In the genomic region with DNA sequence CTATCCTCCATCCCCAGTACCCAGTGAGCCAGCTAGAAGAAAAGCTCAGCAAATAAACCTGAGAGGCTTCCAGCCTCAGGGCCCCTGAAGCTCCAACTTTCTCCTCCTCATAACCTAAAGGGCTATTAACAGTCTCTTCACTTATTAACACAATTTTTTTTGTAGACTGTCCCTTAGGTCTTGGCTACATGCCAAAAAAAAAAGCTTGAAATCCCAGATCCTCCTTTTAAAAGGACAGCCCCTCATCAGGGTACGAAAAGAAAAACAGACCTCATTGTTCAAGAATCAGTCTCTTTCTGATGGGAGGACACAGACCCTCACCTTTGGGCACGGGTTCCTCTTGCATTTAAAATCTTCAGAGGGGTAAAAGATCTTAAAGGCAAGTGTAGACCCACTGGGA, we compare ENCODE assay signal across 29 cellular contexts.
DNase-seq lines count a peak whose midpoint lies in the region; ATAC-seq, FAIRE-seq and TF ChIP-seq lines count a peak whose summit lies in the region.
"Had no signal": no experiment of that assay in that cellular context is flagged by ENCODE, and none has a peak within 500 bp of the region (broad histone marks: within the 10 kb centered on the region; RNA-seq: fewer than 3 reads in every experiment).

No MANE protein-coding gene starts in this region.

- no peaks in the 10 kb centered on the region for H3K79me1 ChIP-seq in H1 (ENCODE audit: low read depth, low read length)

- H3K4me3 ChIP-seq in HepG2 (replicated peaks in 1 of 3; ENCODE audit: insufficient read depth in 1 of 3, low read depth in 2 of 3, low read length in 3 of 3): no peak overlapping the region
- no peak overlapping the region for H3K4me3 ChIP-seq in right lobe of liver
- no peak overlapping the region for H3K4me3 ChIP-seq in H1 (ENCODE audit: extremely low read depth in 1 of 4, insufficient read depth in 2 of 4, low read depth in 3 of 4, low read length in 4 of 4)
- H3K4me3 ChIP-seq: BLaER1 treated with 17β-estradiol and CSF1 and Interleukin-3, amounts not matched to agents 10 nM and 100 nM had no signal

- H3K14ac ChIP-seq in H1 (ENCODE audit: insufficient read length): no peak overlapping the region

- no peak for TF ChIP-seq POLR2A in HepG2 (IDR thresholded peaks at IDR 0.05; ENCODE audit: insufficient read depth in 1 of 2, low read depth in 2 of 2, low read length in 2 of 2)
- no peak for TF ChIP-seq POLR2A in right lobe of liver (IDR thresholded peaks at IDR 0.05)
- no peak for TF ChIP-seq POLR2A in H1 (IDR thresholded peaks at IDR 0.05; ENCODE audit: control extremely low read depth in 1 of 2, low read depth in 2 of 2, low read length in 2 of 2)

- no TSS peak for BruUV-seq in HepG2 (replicated peaks; lab: Mats Ljungman, UMichigan)

- H3K27me3 ChIP-seq in HepG2 (ENCODE audit: control insufficient read depth in 1 of 2, insufficient read depth in 2 of 2, low read length in 2 of 2) (peaks cover 0 to 14% of the 10 kb centered on the region in 2 experiments; a peak in 2 of 5 replicates), right lobe of liver (no peaks in the 10 kb centered on the region), H1 (replicated peaks in 1 of 4; ENCODE audit: control insufficient read depth in 3 of 4, extremely low read depth in 1 of 4, insufficient read depth in 3 of 4, low read length in 3 of 4) (peaks cover 0 to 12% (median 7%) of the 10 kb centered on the region in 4 experiments; a peak in 6 of 7 replicates)

- H2BK5ac ChIP-seq in H1 (ENCODE audit: low read depth, low read length): 0 out of 2 replicates have a peak overlapping the region, but pooled peaks have one; percentile 1

- H3K4me2 ChIP-seq in HepG2 (ENCODE audit: low read depth, low read length) (no peak overlapping the region), H1 (ENCODE audit: insufficient read depth in 1 of 2, low read depth in 2 of 2, low read length in 2 of 2) (no peak overlapping the region)
- H3K4me2 ChIP-seq: BLaER1 treated with 17β-estradiol and CSF1 and Interleukin-3, amounts not matched to agents 10 nM and 100 nM; KMS-11 had no signal

- no peak overlapping the region for H2AK5ac ChIP-seq in H1 (ENCODE audit: low read depth, low read length)

- H3K36me3 ChIP-seq in HepG2 (replicated peaks in 1 of 2; ENCODE audit: control insufficient read depth in 1 of 2, insufficient read depth in 2 of 2, low read length in 2 of 2) (no peaks in the 10 kb centered on the region), right lobe of liver (no peaks in the 10 kb centered on the region), H1 (ENCODE audit: control insufficient read depth in 2 of 4, insufficient read depth in 4 of 4, low read length in 3 of 4) (no peaks in the 10 kb centered on the region)
- H3K36me3 ChIP-seq: BLaER1 treated with 17β-estradiol and CSF1 and Interleukin-3, amounts not matched to agents 10 nM and 100 nM had no signal

- H4K5ac ChIP-seq in H1 (ENCODE audit: insufficient read length, low read depth, low read length): no peak overlapping the region

- TF ChIP-seq EP300 in HepG2 (IDR thresholded peaks at IDR 0.05; ENCODE audit: low read depth in 2 of 2, low read length in 2 of 2) (no peak), HepG2 (CRISPR knock-in tag; IDR thresholded peaks at IDR 0.05; ENCODE audit: borderline replicate concordance) (no peak), H1 (IDR thresholded peaks at IDR 0.05; ENCODE audit: borderline replicate concordance in 1 of 2, low read depth in 2 of 2, low read length in 2 of 2) (no peak)

- H4K8ac ChIP-seq in H1 (ENCODE audit: extremely low read depth, insufficient read depth, low read length): no peak overlapping the region

- H4K91ac ChIP-seq in H1 (replicated peaks; ENCODE audit: insufficient read length, low read length): no peak overlapping the region

- peaks cover 3% of the 10 kb centered on the region for H3K9me3 Mint-ChIP-seq in nephron

- intact Hi-C loops in HepG2 (cut with micrococcal nuclease; ENCODE audit: unreplicated experiment) (no loop called here), right lobe of liver (cut with DNase I) (no loop called here)

- H2BK15ac ChIP-seq in H1 (ENCODE audit: low read length): no peak overlapping the region

- POLR2A ChIA-PET in HepG2 (lab: Yijun Ruan, JAX): no interaction called here
- POLR2A ChIA-PET in H1 (lab: Charles Lee; ENCODE audit: partially characterized antibody): no interaction called here

- H3K4ac ChIP-seq in H1 (replicated peaks; ENCODE audit: insufficient read length, low read depth, low read length): no peak overlapping the region

- no peak overlapping the region for H2AFZ ChIP-seq in HepG2 (ENCODE audit: low read length)
- no peak overlapping the region for H2AFZ ChIP-seq in H1 (ENCODE audit: low read length)

- no peaks in the 10 kb centered on the region for H3K4me1 ChIP-seq in HepG2 (ENCODE audit: insufficient read depth, low read length)
- no peaks in the 10 kb centered on the region for H3K4me1 ChIP-seq in right lobe of liver
- H3K4me1 ChIP-seq in H1 (replicated peaks in 1 of 4; ENCODE audit: control insufficient read depth in 3 of 4, insufficient read depth in 4 of 4, low read length in 3 of 4): peaks cover 6 to 22% (median 21%) of the 10 kb centered on the region in 4 experiments

- H4K20me1 ChIP-seq in HepG2 (ENCODE audit: insufficient read depth, low read length) (no peaks in the 10 kb centered on the region), H1 (replicated peaks in 1 of 2; ENCODE audit: control insufficient read depth in 1 of 2, insufficient read depth in 2 of 2, low read length in 2 of 2) (no peaks in the 10 kb centered on the region)
- H4K20me1 ChIP-seq: BLaER1 treated with 17β-estradiol and CSF1 and Interleukin-3, amounts not matched to agents 10 nM and 100 nM had no signal

- H3K27ac ChIP-seq in HepG2 (ENCODE audit: extremely low read length, insufficient read depth, low read length) (no peak overlapping the region), right lobe of liver (no peak overlapping the region), H1 (ENCODE audit: low read depth, low read length) (no peak overlapping the region)
- H3K27ac ChIP-seq: BLaER1 treated with 17β-estradiol and CSF1 and Interleukin-3, amounts not matched to agents 10 nM and 100 nM; KMS-11 had no signal

- peak overlapping the region; percentile 32 to 80 (median 55) for H3K27ac Mint-ChIP-seq in nephron
- H3K27ac Mint-ChIP-seq: CD4-positive, alpha-beta memory T cell; HFFc6; T-helper 1 cell treated with Interleukin-12 subunit alpha and Interleukin-12 subunit beta and Interleukin-4 antibody, amounts not matched to agents 30 μg/mL and 1 μg/mL, for 36 hours had no signal

- H3K4me1 Mint-ChIP-seq in nephron: peaks cover 15% of the 10 kb centered on the region

- H3K56ac ChIP-seq in H1 (replicated peaks; ENCODE audit: insufficient read length, low read depth, low read length): no peak overlapping the region

- FAIRE-seq in HepG2 (lab: Jason Lieb, UNC) (no peak), H1 (lab: Jason Lieb, UNC) (no peak)
- FAIRE-seq: A204.1, HTR-8/SVneo had no signal

- H3K79me2 ChIP-seq in HepG2 (ENCODE audit: insufficient read depth, low read length) (no peaks in the 10 kb centered on the region), H1 (ENCODE audit: control insufficient read depth in 1 of 2, insufficient read depth in 2 of 2, low read length in 2 of 2) (no peaks in the 10 kb centered on the region)

- H3K27me3 Mint-ChIP-seq in nephron (ENCODE audit: low read depth): peaks cover 23% of the 10 kb centered on the region

- H3K9me3 ChIP-seq in HepG2 (ENCODE audit: low read length): peaks cover 9% of the 10 kb centered on the region
- H3K9me3 ChIP-seq in right lobe of liver: no peaks in the 10 kb centered on the region
- no peaks in the 10 kb centered on the region for H3K9me3 ChIP-seq in H1 (ENCODE audit: insufficient read depth in 2 of 2, low read depth in 1 of 2, low read length in 1 of 2)

- WGBS in HepG2 (ENCODE audit: low lambda C conversion rate): 0% methylated on average over 2 of the region's 2 CpGs
- WGBS in right lobe of liver (ENCODE audit: insufficient coverage, low coverage, low lambda C conversion rate, missing lambda C conversion rate): 60% methylated on average over 2 of the region's 2 CpGs
- WGBS in H1 (ENCODE audit: extremely low coverage in 1 of 2, insufficient coverage in 1 of 2, insufficient read length in 1 of 2, insufficient replicate concordance in 2 of 2, low coverage in 1 of 2, low lambda C conversion rate in 2 of 2, missing lambda C conversion rate in 1 of 2), 2 experiments: 80% methylated on average over 2 of the region's 2 CpGs; no CpG with 5 or more reads in 1 of the 2 experiments

- H2BK120ac ChIP-seq in H1 (replicated peaks; ENCODE audit: low read depth, low read length): no peak overlapping the region

- no peak overlapping the region for H3K4me3 Mint-ChIP-seq in nephron
- H3K4me3 Mint-ChIP-seq: CD4-positive, alpha-beta memory T cell; HFFc6; T-helper 1 cell treated with Interleukin-12 subunit alpha and Interleukin-12 subunit beta and Interleukin-4 antibody, amounts not matched to agents 30 μg/mL and 1 μg/mL, for 36 hours had no signal

- TF ChIP-seq CTCF in HepG2 (CRISPR knock-in tag; IDR thresholded peaks at IDR 0.05) (no peak), right lobe of liver (IDR thresholded peaks at IDR 0.05) (no peak), H1 (IDR thresholded peaks at IDR 0.05; ENCODE audit: control extremely low read depth in 1 of 3, insufficient read depth in 1 of 3, low read depth in 1 of 3, low read length in 3 of 3) (no peak), nephron (IDR thresholded peaks at IDR 0.05; ENCODE audit: unreplicated experiment in 3 of 3) (no peak)

- H3K23me2 ChIP-seq in H1 (ENCODE audit: low read depth, low read length): no peaks in the 10 kb centered on the region; the same call in 1 of the 2 replicates

- no peak for DNase-seq in HepG2 (ENCODE audit: low spot score)
- DNase-seq in right lobe of liver: no peak
- peak; percentile 25 for DNase-seq in NAMALWA (ENCODE audit: low spot score)
- no peak for DNase-seq in H1 (ENCODE audit: low read depth in 1 of 2, low spot score in 2 of 2)
- DNase-seq in iPS-NIHi7 (ENCODE audit: extremely low spot score): no peak
- DNase-seq in stimulated activated CD4-positive, alpha-beta T cell treated with anti-CD3 and anti-CD28 coated beads, Interleukin-4, amount 100 ng/mL, for 24 hours: no peak
- DNase-seq: AML-193; Caco-2; CD4-positive, alpha-beta memory T cell; DMS153; H7; HFFc6; MM.1S; NCI-H1048; NCI-H1436; NCI-H187 treated with DMSO at 0.1 percent for 48 hours; NCI-H2171 treated with DMSO at 0.1 percent for 48 hours; NCI-H345; NCI-H510A treated with DMSO at 0.1 percent for 48 hours; SHP77 treated with DMSO at 0.1 percent for 48 hours; SW 1271; T-helper 9 cell had no signal

- no peak overlapping the region for H3K23ac ChIP-seq in H1 (ENCODE audit: insufficient read length)

- ATAC-seq in HepG2: no peak
- no peak for ATAC-seq in right lobe of liver
- no peak for ATAC-seq in HG02981 (IDR thresholded peaks at IDR 0.05; ENCODE audit: unreplicated experiment)

- H3K36me3 Mint-ChIP-seq in nephron (ENCODE audit: low read depth): peaks cover 8% of the 10 kb centered on the region
- H3K36me3 Mint-ChIP-seq: CD4-positive, alpha-beta memory T cell had no signal

- CTCF ChIA-PET in HepG2 (lab: Yijun Ruan, JAX; ENCODE audit: low intra/inter-chr PET ratio, low total read pairs): no interaction called here
- CTCF ChIA-PET in H1 (lab: Charles Lee; ENCODE audit: partially characterized antibody): interaction anchor here (1.0 to 38.2 kb wide), 7 partner anchors 4 to 334 kb away, joined by 3 to 2918 read pairs (median 4); partner anchors contain the start of gene KIRREL1

- in situ Hi-C loops in HepG2 (cut with HindIII; ENCODE audit: extremely low pct_ligation_motif_present, low pct_unique_long_range_greater_than_20kb): no loop called here

- H3K18ac ChIP-seq in H1 (ENCODE audit: extremely low read depth, low read length): no peak overlapping the region

- H2BK12ac ChIP-seq in H1 (ENCODE audit: low read depth, low read length): no peak overlapping the region

- no peak for TF ChIP-seq RAD21 in HepG2 (CRISPR knock-in tag; IDR thresholded peaks at IDR 0.05)
- no peak for TF ChIP-seq RAD21 in H1 (IDR thresholded peaks at IDR 0.05 in 1 of 2, conservative IDR thresholded peaks at IDR 0.05 in 1 of 2; ENCODE audit: low read depth in 2 of 2, low read length in 2 of 2)

- no peak overlapping the region; the same call in 1 of the 2 replicates for H2BK20ac ChIP-seq in H1 (ENCODE audit: low read length)

- H3K9ac ChIP-seq in HepG2 (ENCODE audit: insufficient read depth, low read depth, low read length): no peak overlapping the region
- H3K9ac ChIP-seq in H1 (replicated peaks in 1 of 4; ENCODE audit: extremely low read depth in 1 of 4, low read depth in 3 of 4, low read length in 3 of 4): no peak overlapping the region
- H3K9ac ChIP-seq: BLaER1 treated with 17β-estradiol and CSF1 and Interleukin-3, amounts not matched to agents 10 nM and 100 nM; KMS-11 had no signal
